Comparison of ENCODE assay signal across 23 cellular contexts in the genomic region with DNA sequence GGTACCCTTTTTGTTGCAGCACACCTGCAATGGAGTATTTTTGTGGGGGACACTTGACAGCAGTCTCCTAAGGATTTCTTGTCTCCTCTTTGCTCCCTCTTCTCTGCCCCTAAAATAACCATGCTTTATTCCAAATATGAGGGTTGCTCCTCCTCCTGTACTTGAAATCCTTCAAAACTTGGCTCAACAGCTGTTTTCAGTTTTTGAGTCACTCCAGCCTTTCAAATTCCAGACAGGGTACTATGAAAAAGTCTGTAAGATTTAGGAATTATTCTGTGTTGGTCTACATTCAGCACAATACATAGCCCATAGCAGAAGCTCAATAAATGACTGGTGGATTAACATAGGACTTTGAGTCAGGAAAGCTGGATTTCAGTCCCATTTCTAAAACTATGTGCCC. TPM values are rescaled to one million over a fixed set of nuclear protein-coding genes. Genes with fewer than 3 reads are reported as not detected.
DNase-seq lines count a peak whose midpoint lies in the region; ATAC-seq and TF ChIP-seq lines count a peak whose summit lies in the region.
"Had no signal": no experiment of that assay in that cellular context is flagged by ENCODE, and none has a peak within 500 bp of the region (broad histone marks: within the 10 kb centered on the region; RNA-seq: fewer than 3 reads in every experiment).

No MANE protein-coding gene starts in this region.

- no peak for DNase-seq in natural killer cell treated with Interleukin-12 subunit alpha and Interleukin-12 subunit beta and Interleukin-15 and Interleukin-18, amount 100 ng/mL, for 72 hours (ENCODE audit: low spot score)
- DNase-seq in natural killer cell: no peak
- DNase-seq in activated naive CD8-positive, alpha-beta T cell treated with anti-CD3 and anti-CD28 coated beads, Interleukin-2, amount 50 U/mL, for 24 hours: no peak
- no peak for DNase-seq in memory B cell (ENCODE audit: low spot score in 2 of 2)
- no peak for DNase-seq in right cardiac atrium
- DNase-seq: activated CD8-positive, alpha-beta T cell treated with anti-CD3 and anti-CD28 coated beads, Interleukin-2, amount 10 ng/mL, durations not matched to agents 7 days and 5 days; activated naive CD4-positive, alpha-beta T cell; activated T-cell treated with anti-CD3 and anti-CD28 coated beads for 4 hours; aorta; caudate nucleus; dermis blood vessel endothelial cell; DMS 273 treated with DMSO at 0.1 percent for 48 hours; glutamatergic neuron; NCI-H1105 treated with DMSO at 0.1 percent for 48 hours; PC-9; SIG-M5; small intestine; stimulated activated CD4-positive, alpha-beta T cell treated with anti-CD3 and anti-CD28 coated beads, Interleukin-1b, Interleukin-23, amount 100 ng/mL, for 48 hours; upper lobe of right lung had no signal

- no peak for ATAC-seq in natural killer cell treated with Interleukin-12 subunit alpha and Interleukin-12 subunit beta and Interleukin-15 and Interleukin-18, amount 100 ng/mL, for 72 hours
- ATAC-seq in natural killer cell (no peak), memory B cell (ENCODE audit: low read depth) (no peak), HG02973 (IDR thresholded peaks at IDR 0.05; ENCODE audit: unreplicated experiment) (no peak), HG03108 (IDR thresholded peaks at IDR 0.05; ENCODE audit: unreplicated experiment) (no peak), right cardiac atrium (no peak), GM21723 (IDR thresholded peaks at IDR 0.05; ENCODE audit: unreplicated experiment) (no peak)
- no peak for ATAC-seq in activated naive CD8-positive, alpha-beta T cell treated with anti-CD3 and anti-CD28 coated beads, Interleukin-2, amount 50 U/mL, for 24 hours
- ATAC-seq: activated CD8-positive, alpha-beta T cell treated with anti-CD3 and anti-CD28 coated beads, Interleukin-2, amount 10 ng/mL, durations not matched to agents 7 days and 5 days; upper lobe of right lung had no signal

- peak overlapping the region; percentile 87 to 95 for H3K27ac Mint-ChIP-seq in natural killer cell treated with Interleukin-12 subunit alpha and Interleukin-12 subunit beta and Interleukin-15 and Interleukin-18, amount 100 ng/mL, for 72 hours
- H3K27ac Mint-ChIP-seq in natural killer cell (peak overlapping the region in 1 of 2 donors; percentile 75), memory B cell (peak overlapping the region; percentile 60)
- H3K27ac Mint-ChIP-seq in activated naive CD8-positive, alpha-beta T cell treated with anti-CD3 and anti-CD28 coated beads, Interleukin-2, amount 50 U/mL, for 24 hours: peak overlapping the region; percentile 23

- intact Hi-C loops in natural killer cell (cut with micrococcal nuclease) (no loop called here), right cardiac atrium (cut with DNase I) (no loop called here)

- H3K9me3 ChIP-seq in right cardiac atrium (ENCODE audit: control insufficient read depth, low read length): no peaks in the 10 kb centered on the region
- H3K9me3 ChIP-seq: upper lobe of right lung had no signal

- no peaks in the 10 kb centered on the region for H3K27me3 Mint-ChIP-seq in natural killer cell treated with Interleukin-12 subunit alpha and Interleukin-12 subunit beta and Interleukin-15 and Interleukin-18, amount 100 ng/mL, for 72 hours
- H3K27me3 Mint-ChIP-seq in natural killer cell (ENCODE audit: low read depth in 2 of 2): no peaks in the 10 kb centered on the region
- no peaks in the 10 kb centered on the region for H3K27me3 Mint-ChIP-seq in activated naive CD8-positive, alpha-beta T cell treated with anti-CD3 and anti-CD28 coated beads, Interleukin-2, amount 50 U/mL, for 24 hours
- no peaks in the 10 kb centered on the region for H3K27me3 Mint-ChIP-seq in memory B cell

- no peak overlapping the region for H3K4me3 ChIP-seq in right cardiac atrium (ENCODE audit: low read length)
- H3K4me3 ChIP-seq: PC-9, upper lobe of right lung had no signal

- H3K9me3 Mint-ChIP-seq in natural killer cell treated with Interleukin-12 subunit alpha and Interleukin-12 subunit beta and Interleukin-15 and Interleukin-18, amount 100 ng/mL, for 72 hours: no peaks in the 10 kb centered on the region
- H3K9me3 Mint-ChIP-seq in natural killer cell (no peaks in the 10 kb centered on the region), memory B cell (no peaks in the 10 kb centered on the region)
- no peaks in the 10 kb centered on the region for H3K9me3 Mint-ChIP-seq in activated naive CD8-positive, alpha-beta T cell treated with anti-CD3 and anti-CD28 coated beads, Interleukin-2, amount 50 U/mL, for 24 hours

- no peaks in the 10 kb centered on the region for H3K4me1 ChIP-seq in right cardiac atrium (ENCODE audit: control insufficient read depth, insufficient read depth, low read length)

- no peak overlapping the region for H3K4me3 Mint-ChIP-seq in natural killer cell treated with Interleukin-12 subunit alpha and Interleukin-12 subunit beta and Interleukin-15 and Interleukin-18, amount 100 ng/mL, for 72 hours
- H3K4me3 Mint-ChIP-seq in natural killer cell (no peak overlapping the region), memory B cell (no peak overlapping the region)
- no peak overlapping the region for H3K4me3 Mint-ChIP-seq in activated naive CD8-positive, alpha-beta T cell treated with anti-CD3 and anti-CD28 coated beads, Interleukin-2, amount 50 U/mL, for 24 hours
- H3K4me3 Mint-ChIP-seq: activated CD8-positive, alpha-beta T cell treated with anti-CD3 and anti-CD28 coated beads, Interleukin-2, amount 10 ng/mL, durations not matched to agents 7 days and 5 days had no signal

- peaks cover 50 to 62% of the 10 kb centered on the region in 2 donors for H3K4me1 Mint-ChIP-seq in natural killer cell treated with Interleukin-12 subunit alpha and Interleukin-12 subunit beta and Interleukin-15 and Interleukin-18, amount 100 ng/mL, for 72 hours (ENCODE audit: low read depth in 2 of 2)
- H3K4me1 Mint-ChIP-seq in natural killer cell: peaks cover 66% of the 10 kb centered on the region in 2 donors
- H3K4me1 Mint-ChIP-seq in activated naive CD8-positive, alpha-beta T cell treated with anti-CD3 and anti-CD28 coated beads, Interleukin-2, amount 50 U/mL, for 24 hours: peaks cover 44% of the 10 kb centered on the region
- peaks cover 24% of the 10 kb centered on the region for H3K4me1 Mint-ChIP-seq in memory B cell

- TF ChIP-seq CTCF in natural killer cell (IDR thresholded peaks at IDR 0.05): no peak

- H3K36me3 Mint-ChIP-seq in natural killer cell treated with Interleukin-12 subunit alpha and Interleukin-12 subunit beta and Interleukin-15 and Interleukin-18, amount 100 ng/mL, for 72 hours: peaks cover 44% of the 10 kb centered on the region
- H3K36me3 Mint-ChIP-seq in natural killer cell: peaks cover 47% of the 10 kb centered on the region
- peaks cover 74% of the 10 kb centered on the region for H3K36me3 Mint-ChIP-seq in activated naive CD8-positive, alpha-beta T cell treated with anti-CD3 and anti-CD28 coated beads, Interleukin-2, amount 50 U/mL, for 24 hours (ENCODE audit: low read depth)
- H3K36me3 Mint-ChIP-seq in memory B cell: peaks cover 36% of the 10 kb centered on the region

- no peak overlapping the region for H3K27ac ChIP-seq in right cardiac atrium (ENCODE audit: low read length)
- H3K27ac ChIP-seq: C4-2B, PC-9, upper lobe of right lung had no signal

- no peaks in the 10 kb centered on the region for H3K27me3 ChIP-seq in right cardiac atrium (ENCODE audit: control insufficient read depth, insufficient read depth)
- H3K27me3 ChIP-seq: upper lobe of right lung had no signal

RNA-seq across cellular contexts. Expression of a gene that starts 5.5 kb away (rescaled TPM):
- 10 to 100 TPM; 40.4 to 76.0 TPM for total RNA-seq in natural killer cell treated with Interleukin-12 subunit alpha and Interleukin-12 subunit beta and Interleukin-15 and Interleukin-18, amount 100 ng/mL, for 72 hours
- total RNA-seq in natural killer cell (10 to 100 TPM; 64.0 to 78.7 (median 77.6) TPM), right cardiac atrium (10 to 100 TPM; 11.0 to 16.7 (median 15.8) TPM)
- 8.9 TPM for polyA plus RNA-seq in right cardiac atrium

RNA-seq across cellular contexts. Expression of a gene that starts 6.0 kb away (rescaled TPM):
- total RNA-seq in natural killer cell treated with Interleukin-12 subunit alpha and Interleukin-12 subunit beta and Interleukin-15 and Interleukin-18, amount 100 ng/mL, for 72 hours: 10 to 100 TPM; 12.6 to 22.0 TPM
- total RNA-seq in natural killer cell (1 to 10 TPM; 5.5 to 6.8 (median 5.9) TPM), right cardiac atrium (1 to 10 TPM; 2.3 to 3.4 (median 2.6) TPM)
- polyA plus RNA-seq in right cardiac atrium: 0.97 TPM

RNA-seq across cellular contexts. Expression of a gene that starts 11.7 kb away (rescaled TPM):
- 1 to 10 TPM; 1.3 to 3.0 TPM for total RNA-seq in natural killer cell treated with Interleukin-12 subunit alpha and Interleukin-12 subunit beta and Interleukin-15 and Interleukin-18, amount 100 ng/mL, for 72 hours
- total RNA-seq in natural killer cell (1 to 10 TPM in 2 of 3 donors, under 1 TPM in 1; 0.88 to 2.1 (median 1.5) TPM), right cardiac atrium (under 1 TPM; 0.15 to 0.89 (median 0.36) TPM)
- polyA plus RNA-seq in right cardiac atrium: 0.09 TPM

RNA-seq across cellular contexts. Expression of a gene that starts 27.6 kb away (rescaled TPM):
- 10 to 100 TPM; 24.6 to 26.0 TPM for total RNA-seq in natural killer cell treated with Interleukin-12 subunit alpha and Interleukin-12 subunit beta and Interleukin-15 and Interleukin-18, amount 100 ng/mL, for 72 hours
- total RNA-seq in natural killer cell (100 to 1,000 TPM in 2 of 3 donors, 10 to 100 TPM in 1; 98.4 to 122 (median 104) TPM), right cardiac atrium (1 to 10 TPM; 1.1 to 1.6 (median 1.4) TPM)
- polyA plus RNA-seq in right cardiac atrium: 0.48 TPM
- total RNA-seq: dermis blood vessel endothelial cell had no signal

RNA-seq across cellular contexts. Expression of a gene that starts 30.0 kb away (rescaled TPM):
- 100 to 1,000 TPM in 1 of 2 donors, 10 to 100 TPM in 1; 80.6 to 110 TPM for total RNA-seq in natural killer cell treated with Interleukin-12 subunit alpha and Interleukin-12 subunit beta and Interleukin-15 and Interleukin-18, amount 100 ng/mL, for 72 hours
- total RNA-seq in natural killer cell (100 to 1,000 TPM; 238 to 283 (median 261) TPM), right cardiac atrium (10 to 100 TPM; 56.1 to 98.7 (median 62.8) TPM)
- polyA plus RNA-seq in right cardiac atrium: 14.4 TPM
